7 cellular contexts compared by ENCODE assay signal in the genomic region with DNA sequence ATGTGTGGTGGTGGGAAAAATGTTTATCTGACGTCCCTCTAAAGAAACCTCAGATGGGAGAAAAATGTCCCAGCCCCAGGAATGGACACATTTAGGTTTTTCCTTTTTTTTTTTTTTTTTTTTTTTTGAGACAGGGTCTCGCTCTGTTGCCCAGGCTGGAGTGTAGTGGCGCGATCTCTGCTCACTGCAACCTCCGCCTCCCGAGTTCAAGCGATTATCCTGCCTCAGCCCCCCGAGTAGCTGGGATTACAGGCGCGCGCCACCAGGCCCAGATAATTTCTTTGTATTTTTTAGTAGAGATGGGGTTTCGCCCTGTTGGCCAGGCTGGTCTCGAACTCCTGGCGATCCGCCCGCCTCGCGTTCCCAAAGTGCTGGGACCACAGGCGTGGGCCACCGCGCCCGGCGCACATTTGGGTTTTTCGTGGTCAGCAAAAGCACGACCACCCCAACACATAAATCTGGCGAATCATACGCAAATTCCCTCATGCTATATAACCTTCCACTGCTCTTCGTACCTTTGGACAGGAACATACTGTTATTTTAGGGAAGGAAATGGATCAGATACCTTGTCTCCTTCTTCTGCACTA. TPM values are rescaled to one million over a fixed set of nuclear protein-coding genes. Genes with fewer than 3 reads are reported as not detected.
A peak's percentile ranks its signal among the peaks of the same experiment; 100 is the strongest.
DNase-seq lines count a peak whose midpoint lies in the region; ATAC-seq and TF ChIP-seq lines count a peak whose summit lies in the region.
"Not testable (repeated sequence)": the region's sequence is repeated elsewhere in the genome, so short reads cannot be mapped to it uniquely, and the experiment has no call there.

No MANE protein-coding gene starts in this region.

- not testable (repeated sequence) for TF ChIP-seq POLR2A in esophagus muscularis mucosa (IDR thresholded peaks at IDR 0.05; ENCODE audit: low read depth)

- intact Hi-C loops in esophagus muscularis mucosa (cut with DNase I): not testable (repeated sequence)

- peaks cover 20% of the 10 kb centered on the region for H3K79me1 ChIP-seq in mesenchymal stem cell (replicated peaks; ENCODE audit: low read length, poor library complexity, severe bottlenecking)

- H3K79me2 ChIP-seq in SU-DHL-6 (ENCODE audit: insufficient read depth, low read length) (peaks cover 57% of the 10 kb centered on the region), smooth muscle cell (ENCODE audit: low read depth) (peaks cover 45% of the 10 kb centered on the region)

- H3K9me3 ChIP-seq in SU-DHL-6 (ENCODE audit: insufficient read depth, low read length); esophagus muscularis mucosa; mesenchymal stem cell (ENCODE audit: control insufficient read depth, low read length); smooth muscle cell (replicated peaks; ENCODE audit: low read depth): not testable (repeated sequence)

- H2AFZ ChIP-seq in SU-DHL-6 (ENCODE audit: low read depth, low read length, severe bottlenecking): peak overlapping the region; percentile 61
- peak overlapping the region; percentile 46 for H2AFZ ChIP-seq in mesenchymal stem cell (ENCODE audit: low read depth, low read length)
- H2AFZ ChIP-seq in smooth muscle cell (ENCODE audit: low read depth): peak overlapping the region; percentile 97

- H3K4ac ChIP-seq in mesenchymal stem cell (ENCODE audit: low read depth in 1 of 2, low read length in 2 of 2): not testable (repeated sequence)

- ATAC-seq in GM19043 (IDR thresholded peaks at IDR 0.05; ENCODE audit: low read depth, unreplicated experiment) (peak; percentile 3), HG03460 (IDR thresholded peaks at IDR 0.05; ENCODE audit: unreplicated experiment) (peak; percentile 2)
- ATAC-seq in activated naive CD4-positive, alpha-beta T cell treated with anti-CD3 and anti-CD28 coated beads, Interleukin-2, amount 50 U/mL, for 72 hours: peak; percentile 9 to 13

- H2BK15ac ChIP-seq in mesenchymal stem cell (ENCODE audit: low read depth, poor library complexity, severe bottlenecking): not testable (repeated sequence)

- not testable (repeated sequence) for H3K9me2 ChIP-seq in SU-DHL-6 (replicated peaks; ENCODE audit: insufficient read depth, low read length)

- not testable (repeated sequence) for H3K27me3 ChIP-seq in SU-DHL-6 (ENCODE audit: low read length); esophagus muscularis mucosa; mesenchymal stem cell (ENCODE audit: control insufficient read depth in 1 of 2, insufficient read depth in 1 of 2, low read length in 2 of 2); smooth muscle cell (ENCODE audit: low read depth)

- not testable (repeated sequence) for TF ChIP-seq EP300 in esophagus muscularis mucosa (IDR thresholded peaks at IDR 0.05)

- DNase-seq in activated naive CD4-positive, alpha-beta T cell treated with anti-CD3 and anti-CD28 coated beads, Interleukin-2, amount 50 U/mL, for 72 hours (ENCODE audit: low spot score in 2 of 2): peak in 1 of 2 donors; percentile 14
- DNase-seq in esophagus muscularis mucosa (ENCODE audit: extremely low spot score); mesenchymal stem cell; smooth muscle cell (lab: John Stamatoyannopoulos, UW; ENCODE audit: unreplicated experiment): not testable (repeated sequence)

- H3K18ac ChIP-seq in mesenchymal stem cell (ENCODE audit: low read depth in 1 of 2, low read length in 2 of 2): peak overlapping the region in 1 of 2 experiments; percentile 40

- WGBS in esophagus muscularis mucosa: 7% methylated on average over 27 of the region's 28 CpGs
- WGBS in mesenchymal stem cell: 8% methylated on average over 24 of the region's 28 CpGs
- 5% methylated on average over 22 of the region's 28 CpGs for WGBS in smooth muscle cell (ENCODE audit: low lambda C conversion rate)

- H3K36me3 Mint-ChIP-seq in activated naive CD4-positive, alpha-beta T cell treated with anti-CD3 and anti-CD28 coated beads, Interleukin-2, amount 50 U/mL, for 72 hours: peaks cover 25 to 33% of the 10 kb centered on the region in 2 donors

- peak overlapping the region; percentile 93 for H3K4me2 ChIP-seq in SU-DHL-6 (ENCODE audit: low read depth, low read length, poor library complexity, severe bottlenecking)
- peak overlapping the region; percentile 80 for H3K4me2 ChIP-seq in mesenchymal stem cell (ENCODE audit: low read length, poor library complexity, severe bottlenecking)
- peak overlapping the region; percentile 89 for H3K4me2 ChIP-seq in smooth muscle cell

- not testable (repeated sequence) for H4K91ac ChIP-seq in mesenchymal stem cell (ENCODE audit: low read length)

- peaks cover 10 to 47% (median 37%) of the 10 kb centered on the region in 4 donors for H3K4me1 ChIP-seq in esophagus muscularis mucosa
- not testable (repeated sequence) for H3K4me1 ChIP-seq in mesenchymal stem cell (ENCODE audit: control insufficient read depth, insufficient read depth, low read depth, low read length); smooth muscle cell (ENCODE audit: low read depth)

- H2BK120ac ChIP-seq in mesenchymal stem cell (ENCODE audit: low read depth, low read length): not testable (repeated sequence)

- not testable (repeated sequence) for H2BK5ac ChIP-seq in mesenchymal stem cell (ENCODE audit: low read depth, low read length, poor library complexity, severe bottlenecking)

- H4K8ac ChIP-seq in mesenchymal stem cell (ENCODE audit: low read length): peak overlapping the region; percentile 27

- H3K9me3 Mint-ChIP-seq in activated naive CD4-positive, alpha-beta T cell treated with anti-CD3 and anti-CD28 coated beads, Interleukin-2, amount 50 U/mL, for 72 hours: not testable (repeated sequence)

- peak overlapping the region; percentile 91 for H3K9ac ChIP-seq in SU-DHL-6 (ENCODE audit: low read length)
- H3K9ac ChIP-seq in mesenchymal stem cell (ENCODE audit: low read length): peak overlapping the region; percentile 89
- H3K9ac ChIP-seq in smooth muscle cell (ENCODE audit: low read depth): peak overlapping the region; percentile 42

- H3K36me3 ChIP-seq in SU-DHL-6 (ENCODE audit: low read length); smooth muscle cell (ENCODE audit: low read depth): not testable (repeated sequence)
- H3K36me3 ChIP-seq in esophagus muscularis mucosa (peaks cover 0 to 34% (median 18%) of the 10 kb centered on the region in 4 donors), mesenchymal stem cell (ENCODE audit: control insufficient read depth in 1 of 2, insufficient read depth in 2 of 2, low read depth in 1 of 2, low read length in 2 of 2) (peaks cover 7 to 29% of the 10 kb centered on the region in 2 experiments)

- H3K27ac Mint-ChIP-seq in activated naive CD4-positive, alpha-beta T cell treated with anti-CD3 and anti-CD28 coated beads, Interleukin-2, amount 50 U/mL, for 72 hours: peak overlapping the region; percentile 96

- H3K27ac ChIP-seq in SU-DHL-6 (ENCODE audit: low read depth, low read length) (peak overlapping the region; percentile 61), esophagus muscularis mucosa (replicated peaks in 1 of 4) (peak overlapping the region; percentile 77 to 85 (median 80)), mesenchymal stem cell (ENCODE audit: low read length, poor library complexity, severe bottlenecking) (peak overlapping the region; percentile 65), smooth muscle cell (ENCODE audit: low read depth) (peak overlapping the region; percentile 29)

- peaks cover 11% of the 10 kb centered on the region for H3F3A ChIP-seq in SU-DHL-6 (ENCODE audit: insufficient read depth)
- H3F3A ChIP-seq in smooth muscle cell (ENCODE audit: low read depth): not testable (repeated sequence)

- H4K20me1 ChIP-seq in SU-DHL-6 (ENCODE audit: low read depth, low read length); smooth muscle cell (ENCODE audit: low read depth): not testable (repeated sequence)

- not testable (repeated sequence) for TF ChIP-seq CTCF in SU-DHL-6 (IDR thresholded peaks at IDR 0.05; ENCODE audit: insufficient read depth, low read length, poor library complexity, severe bottlenecking); esophagus muscularis mucosa (IDR thresholded peaks at IDR 0.05); smooth muscle cell (IDR thresholded peaks at IDR 0.05; ENCODE audit: borderline replicate concordance, insufficient read depth, poor library complexity, severe bottlenecking)

- H2BK12ac ChIP-seq in mesenchymal stem cell (ENCODE audit: low read length in 2 of 2): peak overlapping the region in 1 of 2 experiments; percentile 79

- H2AK5ac ChIP-seq in mesenchymal stem cell (ENCODE audit: low read length, severe bottlenecking): not testable (repeated sequence)

- H3K23ac ChIP-seq in mesenchymal stem cell (ENCODE audit: low read length in 2 of 2): not testable (repeated sequence)

- peak overlapping the region in 1 of 2 experiments; percentile 77 for H3K14ac ChIP-seq in mesenchymal stem cell (ENCODE audit: low read length in 2 of 2)

- H3K4me3 ChIP-seq in SU-DHL-6 (ENCODE audit: insufficient read depth, low read length, poor library complexity, severe bottlenecking): peak overlapping the region; percentile 96
- peak overlapping the region; percentile 74 to 90 (median 79) for H3K4me3 ChIP-seq in esophagus muscularis mucosa
- peak overlapping the region; percentile 82 to 95 for H3K4me3 ChIP-seq in mesenchymal stem cell (ENCODE audit: insufficient read depth in 1 of 2, low read depth in 1 of 2, low read length in 2 of 2)
- peak overlapping the region; percentile 71 for H3K4me3 ChIP-seq in smooth muscle cell

RNA-seq across cellular contexts. Expression of a gene that starts 0.5 kb away (rescaled TPM):
- 100 to 1,000 TPM in 1 of 2 donors, 10 to 100 TPM in 1; 87.4 to 116 TPM for total RNA-seq in activated naive CD4-positive, alpha-beta T cell treated with anti-CD3 and anti-CD28 coated beads, Interleukin-2, amount 50 U/mL, for 72 hours
- 10 to 100 TPM; 38.6 to 53.5 (median 45.7) TPM for total RNA-seq in esophagus muscularis mucosa
- 34.7 TPM for polyA plus RNA-seq in mesenchymal stem cell (2013, experiment 1 of 2)
- polyA plus RNA-seq in mesenchymal stem cell (2013, experiment 2 of 2): 34.6 TPM
- 38.3 and 47.8 TPM in 2 replicates for total RNA-seq in smooth muscle cell
- 36.7 and 41.0 TPM in 2 replicates for polyA plus RNA-seq in smooth muscle cell

RNA-seq across cellular contexts. Expression of a gene that starts 0.6 kb away (rescaled TPM):
- 10 to 100 TPM; 10.3 to 12.8 TPM for total RNA-seq in activated naive CD4-positive, alpha-beta T cell treated with anti-CD3 and anti-CD28 coated beads, Interleukin-2, amount 50 U/mL, for 72 hours
- total RNA-seq in esophagus muscularis mucosa (1 to 10 TPM; 3.5 to 7.1 (median 5.8) TPM), smooth muscle cell (8.5 and 10.0 TPM in 2 replicates)
- 5.4 TPM for polyA plus RNA-seq in mesenchymal stem cell (2013, experiment 1 of 2)
- polyA plus RNA-seq in mesenchymal stem cell (2013, experiment 2 of 2): 4.9 TPM
- polyA plus RNA-seq in smooth muscle cell: 4.7 and 6.3 TPM in 2 replicates

Comparison
In these comparisons a context has a peak if more than half of its experiments do, and no peak if none do; other contexts are left out.
1. H2AFZ ChIP-seq: peak in every context shown above with its lines; median percentile 97 in smooth muscle cell; 61 in SU-DHL-6; 46 in mesenchymal stem cell.
2. H3K27ac ChIP-seq: peak in every context shown above with its lines; median percentile 80 in esophagus muscularis mucosa; 65 in mesenchymal stem cell; 61 in SU-DHL-6; 29 in smooth muscle cell.